ENCODE assay signal across 1 cellular context in genomic region chrX:134715930-134716619, GRCh38.
TF ChIP-seq lines count a peak whose summit lies in the region.

No MANE protein-coding gene starts in this region.

TF ChIP-seq in H1, 55 proteins besides CTCF, POLR2A, EP300 and RAD21 (continued from another document):
- no peak for TF ChIP-seq E2F6 (IDR thresholded peaks at IDR 0.05)
- no peak for TF ChIP-seq KDM5A (IDR thresholded peaks at IDR 0.05; ENCODE audit: low read length)
- TF ChIP-seq SAP30 (IDR thresholded peaks at IDR 0.05; ENCODE audit: insufficient read depth, insufficient replicate concordance, low read length), result no peak
- no peak for TF ChIP-seq BRCA1 (IDR thresholded peaks at IDR 0.05; ENCODE audit: low read depth, low read length)
- no peak for TF ChIP-seq SIX5 (IDR thresholded peaks at IDR 0.05; ENCODE audit: low read depth, low read length)
- no peak for TF ChIP-seq CTBP2 (IDR thresholded peaks at IDR 0.05; ENCODE audit: borderline replicate concordance, insufficient read depth, insufficient read length, low read length)
- TF ChIP-seq JUND (IDR thresholded peaks at IDR 0.05; ENCODE audit: low read length), result no peak
- no peak for TF ChIP-seq TBP (IDR thresholded peaks at IDR 0.05; ENCODE audit: low read depth, low read length)
- TF ChIP-seq CHD7 (IDR thresholded peaks at IDR 0.05; ENCODE audit: insufficient replicate concordance, low read length), result no peak
